In the genomic region with DNA sequence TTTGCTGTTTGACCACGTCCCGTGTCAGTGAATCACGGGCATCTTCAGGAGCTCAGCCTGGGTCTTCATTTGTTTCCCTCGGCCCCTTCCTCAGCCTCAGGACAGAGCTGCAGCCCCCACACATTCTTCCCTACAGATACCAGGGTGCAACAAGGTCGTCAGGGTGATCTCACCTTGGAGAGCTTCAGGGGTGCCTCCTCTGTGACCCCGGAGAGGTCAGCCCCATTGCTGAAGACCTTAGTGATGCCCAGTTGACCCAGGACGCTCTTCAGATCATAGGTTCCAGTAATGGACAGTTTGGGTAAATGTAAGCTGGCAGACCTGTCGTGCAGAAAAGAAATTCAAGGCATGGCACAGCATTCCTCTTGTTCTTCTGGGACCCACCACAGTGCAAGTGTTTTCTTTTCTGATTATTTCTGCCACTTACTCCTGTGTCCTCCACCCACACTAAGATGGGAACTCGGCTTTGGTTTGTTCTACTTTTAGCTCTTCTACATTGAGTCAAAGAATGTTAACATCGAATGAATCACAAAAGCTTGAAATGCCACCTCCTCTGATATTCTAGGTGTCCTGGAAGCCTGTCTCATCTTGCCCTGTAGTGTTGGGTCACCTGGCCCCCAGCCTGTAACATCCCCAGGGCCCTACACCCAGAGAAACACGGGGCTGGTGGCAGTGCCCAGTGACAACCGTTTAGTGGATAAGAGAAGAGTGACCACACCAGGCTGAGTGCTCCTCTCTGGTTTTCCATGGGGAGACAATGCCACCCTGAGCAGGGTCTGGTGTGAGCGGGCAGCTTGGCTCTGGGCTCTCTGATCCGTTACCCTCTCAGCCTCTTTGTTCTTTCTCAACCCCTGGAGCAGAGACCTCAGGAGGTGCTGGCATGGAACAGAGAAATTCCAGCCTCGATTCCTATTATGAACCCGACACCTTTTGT, we compare ENCODE assay signal across 17 cellular contexts. TPM values are rescaled to one million over a fixed set of nuclear protein-coding genes. Genes with fewer than 3 reads are reported as not detected.
"Had no signal": no experiment of that assay in that cellular context is flagged by ENCODE, and none has a peak within 500 bp of the region (broad histone marks: within the 10 kb centered on the region; RNA-seq: fewer than 3 reads in every experiment).

No MANE protein-coding gene starts in this region.

- H3K27me3 Mint-ChIP-seq: activated CD4-positive, alpha-beta T cell treated with anti-CD3 and anti-CD28 coated beads, Interleukin-2, amount 10 ng/mL, durations not matched to agents 7 days and 5 days had no signal

- H3K27ac ChIP-seq: dorsolateral prefrontal cortex, esophagus squamous epithelium had no signal

- ATAC-seq: activated T-cell treated with anti-CD3 and anti-CD28 coated beads, Interleukin-2, amount 50 U/mL, for 4 hours; left colon had no signal

- H3K4me3 Mint-ChIP-seq: activated B cell treated with CpG ODN at 0.5 μM for 24 hours; activated CD4-positive, alpha-beta T cell treated with anti-CD3 and anti-CD28 coated beads, Interleukin-2, amount 10 ng/mL, durations not matched to agents 7 days and 5 days; activated T-cell treated with anti-CD3 and anti-CD28 coated beads, Interleukin-2, amount 50 U/mL, for 4 hours; brain; memory B cell; nephron had no signal

- H3K9me3 Mint-ChIP-seq: activated B cell treated with CpG ODN at 0.5 μM for 24 hours; activated CD4-positive, alpha-beta T cell treated with anti-CD3 and anti-CD28 coated beads, Interleukin-2, amount 10 ng/mL, durations not matched to agents 7 days and 5 days; activated T-cell treated with anti-CD3 and anti-CD28 coated beads, Interleukin-2, amount 50 U/mL, for 4 hours; memory B cell; nephron had no signal

- H3K9me3 ChIP-seq: esophagus squamous epithelium, SK-N-SH had no signal

- H3K4me1 Mint-ChIP-seq: activated B cell treated with CpG ODN at 0.5 μM for 24 hours; activated CD4-positive, alpha-beta T cell treated with anti-CD3 and anti-CD28 coated beads, Interleukin-2, amount 10 ng/mL, durations not matched to agents 7 days and 5 days; memory B cell; nephron had no signal

- H3K9ac ChIP-seq: SK-N-SH had no signal

- H3K27ac Mint-ChIP-seq: activated B cell treated with CpG ODN at 0.5 μM for 24 hours; activated CD4-positive, alpha-beta T cell treated with anti-CD3 and anti-CD28 coated beads, Interleukin-2, amount 10 ng/mL, durations not matched to agents 7 days and 5 days; memory B cell; nephron had no signal

- H3K4me2 ChIP-seq: SK-N-SH had no signal

- H3K36me3 ChIP-seq: esophagus squamous epithelium had no signal

- DNase-seq: activated B cell treated with CpG ODN at 0.5 μM for 24 hours; activated CD4-positive, alpha-beta T cell treated with anti-CD3 and anti-CD28 coated beads, Interleukin-2, amount 10 ng/mL, durations not matched to agents 7 days and 5 days; activated naive CD4-positive, alpha-beta T cell treated with anti-CD3 and anti-CD28 coated beads, Interleukin-2, amount 50 U/mL, for 16 hours; activated T-cell treated with anti-CD3 and anti-CD28 coated beads, Interleukin-2, amount 50 U/mL, for 4 hours; amygdala; esophagus squamous epithelium; foreskin fibroblast; left colon; SK-N-SH; stimulated activated CD4-positive, alpha-beta T cell treated with anti-CD3 and anti-CD28 coated beads, Interleukin-4, amount 100 ng/mL, for 1 hour had no signal

- H3K36me3 Mint-ChIP-seq: brain, memory B cell had no signal

- H3K4me3 ChIP-seq: dorsolateral prefrontal cortex, esophagus squamous epithelium had no signal

- H3K9me2 ChIP-seq: SK-N-SH had no signal

RNA-seq across cellular contexts. Expression of gene SERPINA1, which starts 8.8 kb away (rescaled TPM):
- total RNA-seq: osteocyte had no signal

RNA-seq across cellular contexts. Expression of gene SERPINA2, which starts 13.1 kb away (rescaled TPM):
- total RNA-seq: activated B cell treated with CpG ODN at 0.5 μM for 24 hours; activated CD4-positive, alpha-beta T cell treated with anti-CD3 and anti-CD28 coated beads, Interleukin-2, amount 10 ng/mL, durations not matched to agents 7 days and 5 days; activated T-cell treated with anti-CD3 and anti-CD28 coated beads, Interleukin-2, amount 50 U/mL, for 4 hours; cerebellum; dorsolateral prefrontal cortex; esophagus squamous epithelium; left colon; osteocyte; T-helper 1 cell treated with Interleukin-12 subunit alpha and Interleukin-12 subunit beta and Interleukin-4 antibody, amounts not matched to agents 30 ng/mL and 1 ng/mL, for 36 hours had no signal
- polyA plus RNA-seq: SK-N-SH had no signal

RNA-seq across cellular contexts. Expression of gene SERPINA6, which starts 56.4 kb away (rescaled TPM):
- total RNA-seq: activated B cell treated with CpG ODN at 0.5 μM for 24 hours; activated CD4-positive, alpha-beta T cell treated with anti-CD3 and anti-CD28 coated beads, Interleukin-2, amount 10 ng/mL, durations not matched to agents 7 days and 5 days; activated T-cell treated with anti-CD3 and anti-CD28 coated beads, Interleukin-2, amount 50 U/mL, for 4 hours; cerebellum; dorsolateral prefrontal cortex; esophagus squamous epithelium; osteocyte; T-helper 1 cell treated with Interleukin-12 subunit alpha and Interleukin-12 subunit beta and Interleukin-4 antibody, amounts not matched to agents 30 ng/mL and 1 ng/mL, for 36 hours had no signal
